In the genomic region with DNA sequence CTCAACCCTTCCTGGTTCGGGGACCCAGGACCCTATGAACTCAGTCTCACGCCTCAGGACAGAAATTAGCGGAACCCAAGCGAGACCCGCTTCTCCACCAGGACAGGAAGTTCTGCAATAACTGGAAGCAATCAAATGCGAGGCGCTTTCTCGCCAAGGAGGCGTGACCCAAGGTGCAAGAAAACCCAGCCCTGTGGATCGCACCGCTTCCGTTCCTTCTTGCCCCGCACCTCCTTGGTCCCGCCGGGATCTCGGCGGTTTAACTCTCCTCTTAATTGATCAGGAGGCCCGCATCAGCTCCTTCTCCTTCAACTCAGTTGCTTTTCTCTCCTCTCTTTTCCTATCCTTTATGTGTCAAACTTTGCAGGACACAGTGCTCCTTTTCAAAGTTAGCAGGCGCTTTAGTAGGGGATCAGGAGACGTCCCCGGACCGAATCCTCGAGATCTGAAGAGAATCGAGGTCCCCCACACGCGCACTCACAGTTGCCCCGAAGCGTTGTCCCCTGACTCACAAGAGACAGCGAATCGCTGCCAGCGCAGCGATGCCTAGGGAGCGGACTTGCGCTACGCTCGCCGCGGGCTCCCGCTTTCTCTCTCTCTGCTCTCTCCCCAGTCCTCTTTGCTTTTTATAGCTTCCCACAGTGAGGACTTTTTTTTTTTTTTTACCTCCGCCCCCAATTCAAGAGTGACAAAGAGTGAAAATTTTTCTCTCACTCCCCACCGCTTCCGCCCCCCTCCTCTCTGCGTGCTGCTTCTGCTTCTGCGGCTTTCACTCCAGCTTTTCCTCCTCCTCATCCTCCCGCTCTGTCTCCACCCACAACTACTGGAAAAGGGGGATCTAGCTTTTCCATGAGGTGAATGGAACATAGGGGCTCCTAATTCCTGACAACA, we compare ENCODE assay signal across 8 cellular contexts. TPM values are rescaled to one million over a fixed set of nuclear protein-coding genes. Genes with fewer than 3 reads are reported as not detected.
DNase-seq lines count a peak whose midpoint lies in the region; ATAC-seq, FAIRE-seq and TF ChIP-seq lines count a peak whose summit lies in the region.

A gene with protein sequence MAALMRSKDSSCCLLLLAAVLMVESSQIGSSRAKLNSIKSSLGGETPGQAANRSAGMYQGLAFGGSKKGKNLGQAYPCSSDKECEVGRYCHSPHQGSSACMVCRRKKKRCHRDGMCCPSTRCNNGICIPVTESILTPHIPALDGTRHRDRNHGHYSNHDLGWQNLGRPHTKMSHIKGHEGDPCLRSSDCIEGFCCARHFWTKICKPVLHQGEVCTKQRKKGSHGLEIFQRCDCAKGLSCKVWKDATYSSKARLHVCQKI (minus strand): TSS at position 603 of the 891 bp plus-strand sequence. CDS start 722 bp downstream, outside the sequence.

- H3K27ac ChIP-seq in GM12878 (ENCODE audit: control insufficient read depth, insufficient read depth) (no peak within 1 kb of the TSS), kidney (ENCODE audit: low read depth in 2 of 2, low read length in 2 of 2) (no peak within 1 kb of the TSS)

- no peak within 1 kb of the TSS for H3K9ac ChIP-seq in GM12878 (ENCODE audit: control insufficient read depth, insufficient read depth, low read length)
- no peak within 1 kb of the TSS for H3K9ac ChIP-seq in kidney (ENCODE audit: low read length in 2 of 2)

- RAD21 ChIA-PET in GM12878 (lab: Charles Lee; ENCODE audit: unreplicated experiment): no interaction called here

- H3K79me2 ChIP-seq in GM12878 (ENCODE audit: control insufficient read depth, insufficient read depth, low read length): no peaks in the 10 kb centered on the region

- H3K4me3 ChIP-seq in GM12878 (no peak within 1 kb of the TSS; the same call in 1 of the 2 replicates), kidney (ENCODE audit: low read length in 2 of 2) (peak within 1 kb of the TSS; percentile 48)

- CTCF ChIA-PET in GM12878 (lab: Yijun Ruan, JAX): interaction anchor here (0.7 to 1.0 kb wide), 2 partner anchors 147 to 153 kb away, joined by 3 to 4 read pairs; no protein-coding TSS in a partner anchor

- 0 out of 2 replicates have a peak, but pooled peaks cover 2% of the 10 kb centered on the region for H4K20me1 ChIP-seq in GM12878 (ENCODE audit: control insufficient read depth, insufficient read depth)

- POLR2A ChIA-PET in GM12878 (lab: Charles Lee): interaction anchor here (0.6 kb wide), 1 partner anchor 954 kb away, joined by 3 read pairs; no protein-coding TSS in a partner anchor

- SMC1A ChIA-PET in GM12878 (lab: Charles Lee; ENCODE audit: uncharacterized antibody, unreplicated experiment): interaction anchor here (1.2 to 2.1 kb wide), 2 partner anchors 19 to 146 kb away, joined by 3 to 4 read pairs; no protein-coding TSS in a partner anchor

- no peak for TF ChIP-seq POLR2A in GM12878 (IDR thresholded peaks at IDR 0.05; ENCODE audit: low read depth, low read length)

- H3K4me1 ChIP-seq in GM12878 (ENCODE audit: control insufficient read depth, insufficient read depth, low read length): peaks cover 6% of the 10 kb centered on the region
- H3K4me1 ChIP-seq in kidney (ENCODE audit: control insufficient read depth in 1 of 2, insufficient read depth in 1 of 2, low read depth in 1 of 2, low read length in 2 of 2): peaks cover 0 to 10% of the 10 kb centered on the region in 2 donors

- H3K9me3 ChIP-seq in GM12878 (replicated peaks; ENCODE audit: control insufficient read depth, insufficient read depth, low read length) (no peaks in the 10 kb centered on the region), kidney (ENCODE audit: control insufficient read depth in 1 of 2, low read length in 2 of 2) (no peaks in the 10 kb centered on the region)

- H3K36me3 ChIP-seq in GM12878 (ENCODE audit: control insufficient read depth in 2 of 2, insufficient read depth in 2 of 2, low read length in 1 of 2) (no peaks in the 10 kb centered on the region), kidney (ENCODE audit: control insufficient read depth in 1 of 2, insufficient read depth in 2 of 2, low read length in 2 of 2) (no peaks in the 10 kb centered on the region)

- 45% methylated on average over 41 of the region's 45 CpGs for WGBS in GM12878 (ENCODE audit: insufficient coverage, insufficient replicate concordance, low lambda C conversion rate, missing lambda C conversion rate)

- FAIRE-seq in GM12878 (lab: Jason Lieb, UNC) (no peak), kidney (lab: Jason Lieb, UNC) (no peak)

- TF ChIP-seq RAD21 in GM12878 (IDR thresholded peaks at IDR 0.05; ENCODE audit: insufficient read depth, low read depth, low read length): no peak

- no TSS peak for BruUV-seq in GM12878 (replicated peaks; lab: Mats Ljungman, UMichigan)

- TF ChIP-seq EP300 in GM12878 (IDR thresholded peaks at IDR 0.05; ENCODE audit: borderline replicate concordance in 1 of 2, control insufficient read depth in 1 of 2, low read depth in 2 of 2, low read length in 2 of 2): no peak

- intact Hi-C loops in GM12878 (cut with micrococcal nuclease; ENCODE audit: unreplicated experiment) (no loop called here), kidney (cut with DNase I) (no loop called here)

- H2AFZ ChIP-seq in GM12878 (ENCODE audit: control insufficient read depth, low read depth, low read length): no peak within 1 kb of the TSS

- H3K4me2 ChIP-seq in GM12878 (ENCODE audit: control insufficient read depth, insufficient read depth): peak within 1 kb of the TSS; percentile 73; the same call in 1 of the 2 replicates

- in situ Hi-C loops in GM12878 (cut with MboI): loop anchor here (25.0 kb wide), 1 partner anchor 701 kb away; no protein-coding TSS in a partner anchor

- TF ChIP-seq CTCF in GM12878 (IDR thresholded peaks at IDR 0.05 in 2 of 3, conservative IDR thresholded peaks at IDR 0.05 in 1 of 3; ENCODE audit: control insufficient read depth in 2 of 3, extremely low read depth in 1 of 3, insufficient read depth in 1 of 3, low read depth in 3 of 3, low read length in 3 of 3): no peak
- TF ChIP-seq CTCF in kidney (IDR thresholded peaks at IDR 0.05; ENCODE audit: borderline replicate concordance, extremely low read depth, insufficient read depth): no peak

- peak; percentile 54 for ATAC-seq in GM12878
- peak; percentile 48 for ATAC-seq in stimulated activated naive CD8-positive, alpha-beta T cell treated with anti-CD3 and anti-CD28 coated beads, Interleukin-15, Interleukin-2, amounts not matched to agents 100 U/mL and 50 U/mL, for 24 hours
- no peak for ATAC-seq in GM18870 (IDR thresholded peaks at IDR 0.05; ENCODE audit: unreplicated experiment)

- DNase-seq in GM03348 (ENCODE audit: low spot score) (peak; percentile 47), M059J (ENCODE audit: low read depth) (peak; percentile 32), GM12878 (ENCODE audit: low read depth, low spot score) (no peak), kidney (peak; percentile 68), NCI-H2029 (lab: John Stamatoyannopoulos, UW) (no peak), HuH-7.5 (ENCODE audit: low spot score) (no peak)
- DNase-seq in stimulated activated naive CD8-positive, alpha-beta T cell treated with anti-CD3 and anti-CD28 coated beads, Interleukin-15, Interleukin-2, amounts not matched to agents 100 U/mL and 50 U/mL, for 24 hours: peak; percentile 7

- H3K27me3 ChIP-seq in GM12878 (replicated peaks in 1 of 2; ENCODE audit: control insufficient read depth in 2 of 2, insufficient read depth in 2 of 2, low read length in 1 of 2): peaks cover 26% of the 10 kb centered on the region in 2 experiments

TF ChIP-seq in GM12878, 131 proteins besides CTCF, POLR2A, EP300 and RAD21:
- TF ChIP-seq NFIC (IDR thresholded peaks at IDR 0.05; ENCODE audit: low read depth, low read length): no peak
- peak; percentile 41; the same call in 1 of the 2 replicates for TF ChIP-seq ZNF384 (IDR thresholded peaks at IDR 0.05; ENCODE audit: borderline replicate concordance, low read depth, low read length)

RNA-seq across cellular contexts. Expression of the gene that starts here (rescaled TPM):
- total RNA-seq in M059J (2014; rRNA removed; shearing (Covaris generic)): 0.25 and 0.74 TPM in 2 replicates
- total RNA-seq in GM12878 (2013; cell fraction: nucleolus; rRNA removed): not detected in 2 replicates
- total RNA-seq in GM12878 (2014; rRNA removed) (not detected in 2 replicates), GM12878 (2014; rRNA removed; fragmentation: Illumina TruSeq; extraction: Trizol) (not detected in 2 replicates), GM12878 (2021) (not detected in 2 replicates), kidney (0.22 TPM)
- polyA plus RNA-seq in GM12878 (2011; ENCODE audit: low read depth): not detected
- polyA plus RNA-seq in GM12878 (2011; rRNA removed) (not detected in 2 replicates), GM12878 (2014; fragmentation: Illumina TruSeq; extraction: Trizol) (not detected in 2 replicates), GM12878 (2014; fragmentation: Nextera tagmentation; extraction: Ambion mirVana) (not detected), GM12878 (2014; rRNA removed) (not detected in 2 replicates), GM12878 (2016; fragmentation: Nextera tagmentation; extraction: Ambion mirVana) (not detected), kidney (ENCODE audit: insufficient read depth, low read depth, low replicate concordance) (0.19 TPM)
- not detected in 2 replicates for polyA plus RNA-seq in GM12878 (2011; cell fraction: cytosol; rRNA removed)
- 0.12 TPM in 1 of 2 replicates, not detected in the other for polyA plus RNA-seq in GM12878 (2011; cell fraction: nucleus; rRNA removed)
- not detected in 2 replicates for polyA plus RNA-seq in GM12878 (2012)
- polyA minus RNA-seq in GM12878 (2011; rRNA and poly(A)+ RNA removed): not detected in 2 replicates
- not detected in 2 replicates for polyA minus RNA-seq in GM12878 (2011; cell fraction: cytosol; rRNA and poly(A)+ RNA removed)
- polyA minus RNA-seq in GM12878 (2011; cell fraction: nucleus; rRNA and poly(A)+ RNA removed): not detected in 2 replicates

Comparison
In these comparisons a context has a peak if more than half of its experiments do, and no peak if none do; other contexts are left out.
1. Peak in DNase-seq in M059J; RNA of the gene not detected or under 1 TPM.
2. Peak in ATAC-seq and H3K4me2 ChIP-seq in GM12878; RNA of the gene not detected or under 1 TPM.
3. Peak in DNase-seq and H3K4me3 ChIP-seq in kidney; RNA of the gene not detected or under 1 TPM.
4. DNase-seq: peak in GM03348 (single experiment) and stimulated activated naive CD8-positive, alpha-beta T cell treated with anti-CD3 and anti-CD28 coated beads, Interleukin-15, Interleukin-2, amounts not matched to agents 100 U/mL and 50 U/mL, for 24 hours (single experiment); none in GM12878 (single experiment), NCI-H2029 (single experiment) and HuH-7.5 (single experiment).